ENCODE assay signal across 20 cellular contexts in the genomic region with DNA sequence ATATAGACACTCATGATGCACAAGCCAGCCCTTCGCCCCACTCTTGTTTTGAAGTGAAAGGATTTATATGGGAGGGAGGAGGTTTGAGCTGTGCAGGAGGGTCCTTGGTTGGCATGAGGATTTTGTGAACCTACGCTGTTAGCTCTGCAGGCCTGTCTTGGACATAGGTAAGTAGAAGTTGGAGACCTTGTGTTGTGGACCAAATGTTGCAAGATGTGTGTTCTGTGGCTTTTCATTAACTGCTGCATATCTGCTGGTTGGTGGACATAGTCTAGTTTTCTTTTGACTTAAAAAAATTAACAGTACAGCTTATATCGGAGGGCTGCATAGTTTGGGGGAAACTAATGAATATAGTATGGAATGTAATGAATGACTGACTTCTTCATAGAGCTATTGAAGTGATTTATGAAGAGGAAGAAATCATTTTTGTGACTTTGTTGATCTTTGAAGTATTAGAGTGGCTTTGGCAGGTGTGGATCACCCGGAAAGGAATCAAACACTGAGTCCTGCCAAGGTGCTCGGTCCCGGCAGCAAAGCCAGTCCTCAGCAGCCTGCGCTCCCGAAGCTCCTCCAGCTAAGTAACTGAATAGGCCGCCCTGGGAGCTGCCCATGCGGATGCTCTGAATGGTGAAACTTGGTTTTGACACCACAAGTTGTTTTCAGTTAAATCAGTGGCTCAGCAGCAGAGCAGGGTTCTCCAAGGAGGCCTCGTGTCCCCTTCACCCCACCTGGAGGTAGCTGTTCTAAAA. TPM values are rescaled to one million over a fixed set of nuclear protein-coding genes. Genes with fewer than 3 reads are reported as not detected.
A peak's percentile ranks its signal among the peaks of the same experiment; 100 is the strongest.
DNase-seq lines count a peak whose midpoint lies in the region; ATAC-seq and TF ChIP-seq lines count a peak whose summit lies in the region.
"Had no signal": no experiment of that assay in that cellular context is flagged by ENCODE, and none has a peak within 500 bp of the region (broad histone marks: within the 10 kb centered on the region; RNA-seq: fewer than 3 reads in every experiment).

No MANE protein-coding gene starts in this region.

- peaks cover 22% of the 10 kb centered on the region for H3K36me3 Mint-ChIP-seq in CD4-positive, CD25-positive, alpha-beta regulatory T cell
- peaks cover 8% of the 10 kb centered on the region for H3K36me3 Mint-ChIP-seq in activated B cell treated with CpG ODN at 0.5 μM for 24 hours (ENCODE audit: low read depth)

- no peak for DNase-seq in CD4-positive, CD25-positive, alpha-beta regulatory T cell
- DNase-seq in activated B cell treated with CpG ODN at 0.5 μM for 24 hours (no peak), left lobe of liver (ENCODE audit: low spot score) (peak; percentile 75), osteoblast (ENCODE audit: insufficient read length, low spot score, missing footprints) (peak; percentile 19), DMS153 (lab: John Stamatoyannopoulos, UW) (no peak), right cardiac atrium (no peak)
- DNase-seq: COR-L47, DMS 273 treated with DMSO at 0.1 percent for 48 hours, DND-41, GOT3, HCEC 1CT, Karpas-422, NCI-H1694, NCI-H2081, NCI-H2171 treated with DMSO at 0.1 percent for 48 hours, NCI-H524 treated with DMSO at 0.1 percent for 48 hours, NCI-H82, OCI-M1 had no signal

- TF ChIP-seq CTCF in activated B cell treated with CpG ODN at 0.5 μM for 24 hours (IDR thresholded peaks at IDR 0.05) (no peak), osteoblast (IDR thresholded peaks at IDR 0.05; ENCODE audit: extremely low read depth, low read depth, low read length) (no peak)

- POLR2A ChIA-PET in activated B cell treated with CpG ODN at 0.5 μM for 24 hours (lab: Charles Lee) = no interaction called here

- H3K27me3 Mint-ChIP-seq in CD4-positive, CD25-positive, alpha-beta regulatory T cell = no peaks in the 10 kb centered on the region
- H3K27me3 Mint-ChIP-seq in activated B cell treated with CpG ODN at 0.5 μM for 24 hours = no peaks in the 10 kb centered on the region

- no peak for ATAC-seq in CD4-positive, CD25-positive, alpha-beta regulatory T cell (ENCODE audit: low read depth in 2 of 2)
- no peak for ATAC-seq in activated B cell treated with CpG ODN at 0.5 μM for 24 hours (ENCODE audit: low read depth)
- ATAC-seq in left lobe of liver = peak; percentile 51
- no peak for ATAC-seq in right cardiac atrium
- no peak for ATAC-seq in HG03342 (IDR thresholded peaks at IDR 0.05; ENCODE audit: unreplicated experiment)

- no peaks in the 10 kb centered on the region for H4K20me1 ChIP-seq in osteoblast (ENCODE audit: insufficient read depth, low read length)

- H3K4me3 ChIP-seq in CD4-positive, CD25-positive, alpha-beta regulatory T cell (ENCODE audit: low read depth, low read length) = no peak overlapping the region
- H3K4me3 ChIP-seq in osteoblast (ENCODE audit: insufficient read depth, low read length) (no peak overlapping the region), right cardiac atrium (ENCODE audit: low read length) (no peak overlapping the region)

- peaks cover 18% of the 10 kb centered on the region for H3K4me1 ChIP-seq in CD4-positive, CD25-positive, alpha-beta regulatory T cell (ENCODE audit: control insufficient read depth, insufficient read depth, low read length, poor library complexity, severe bottlenecking)
- H3K4me1 ChIP-seq in osteoblast (ENCODE audit: insufficient read depth, low read length) (peaks cover 7% of the 10 kb centered on the region), right cardiac atrium (ENCODE audit: control insufficient read depth, insufficient read depth, low read length) (peaks cover 4% of the 10 kb centered on the region)

- peak overlapping the region in 1 of 3 donors; percentile 34 for H3K27ac Mint-ChIP-seq in CD4-positive, CD25-positive, alpha-beta regulatory T cell
- H3K27ac Mint-ChIP-seq in activated B cell treated with CpG ODN at 0.5 μM for 24 hours = peak overlapping the region; percentile 10

- CTCF ChIA-PET in activated B cell treated with CpG ODN at 0.5 μM for 24 hours (lab: Charles Lee) = no interaction called here

- H3K36me3 ChIP-seq in CD4-positive, CD25-positive, alpha-beta regulatory T cell (ENCODE audit: control insufficient read depth, insufficient read depth, low read length) = peaks cover 10% of the 10 kb centered on the region
- H3K36me3 ChIP-seq in osteoblast (ENCODE audit: insufficient read depth, low read length) = no peaks in the 10 kb centered on the region

- H2AFZ ChIP-seq in osteoblast (ENCODE audit: low read length) = no peak overlapping the region

- intact Hi-C loops in activated B cell treated with CpG ODN at 0.5 μM for 24 hours (cut with micrococcal nuclease) = loop anchor here (5.0 kb wide), 1 partner anchor 1408 kb away; no protein-coding TSS in a partner anchor
- intact Hi-C loops in right cardiac atrium (cut with DNase I) = no loop called here

- H3K4me3 Mint-ChIP-seq in CD4-positive, CD25-positive, alpha-beta regulatory T cell = peak overlapping the region in 3 of 4 donors; percentile 15 to 89 (median 73)
- no peak overlapping the region for H3K4me3 Mint-ChIP-seq in activated B cell treated with CpG ODN at 0.5 μM for 24 hours

- no peak overlapping the region for H3K27ac ChIP-seq in CD4-positive, CD25-positive, alpha-beta regulatory T cell (ENCODE audit: insufficient read depth, low read length, poor library complexity, severe bottlenecking)
- no peak overlapping the region for H3K27ac ChIP-seq in osteoblast (ENCODE audit: low read depth, low read length)
- H3K27ac ChIP-seq in right cardiac atrium (ENCODE audit: low read length) = no peak overlapping the region

- WGBS in right cardiac atrium = 78% methylated on average over 11 of the region's 11 CpGs

- no peaks in the 10 kb centered on the region for H3K27me3 ChIP-seq in CD4-positive, CD25-positive, alpha-beta regulatory T cell (ENCODE audit: control insufficient read depth, insufficient read depth, low read length)
- H3K27me3 ChIP-seq in osteoblast (ENCODE audit: insufficient read depth, low read length) (no peaks in the 10 kb centered on the region), right cardiac atrium (ENCODE audit: control insufficient read depth, insufficient read depth) (no peaks in the 10 kb centered on the region)

- H3K9me3 Mint-ChIP-seq in CD4-positive, CD25-positive, alpha-beta regulatory T cell = peaks cover 0 to 3% (median 0%) of the 10 kb centered on the region in 7 donors
- H3K9me3 Mint-ChIP-seq in activated B cell treated with CpG ODN at 0.5 μM for 24 hours = no peaks in the 10 kb centered on the region

- no peaks in the 10 kb centered on the region for H3K79me2 ChIP-seq in osteoblast (ENCODE audit: insufficient read depth, low read length)

- peaks cover 5 to 51% (median 11%) of the 10 kb centered on the region in 4 donors for H3K4me1 Mint-ChIP-seq in CD4-positive, CD25-positive, alpha-beta regulatory T cell
- peaks cover 45% of the 10 kb centered on the region for H3K4me1 Mint-ChIP-seq in activated B cell treated with CpG ODN at 0.5 μM for 24 hours

- no peak overlapping the region for H3K4me2 ChIP-seq in osteoblast (ENCODE audit: insufficient read depth, low read length)

- no peaks in the 10 kb centered on the region for H3K9me3 ChIP-seq in CD4-positive, CD25-positive, alpha-beta regulatory T cell (ENCODE audit: control insufficient read depth in 2 of 2, low read length in 2 of 2)
- H3K9me3 ChIP-seq in osteoblast (ENCODE audit: low read depth, low read length) = no peaks in the 10 kb centered on the region
- H3K9me3 ChIP-seq in right cardiac atrium (ENCODE audit: control insufficient read depth, low read length) = no peaks in the 10 kb centered on the region

RNA-seq across cellular contexts. Expression of a gene that starts 3.2 kb away (rescaled TPM):
- total RNA-seq in CD4-positive, CD25-positive, alpha-beta regulatory T cell = 18.7 TPM
- 10 to 100 TPM; 32.6 to 48.0 (median 35.6) TPM for polyA plus RNA-seq in CD4-positive, CD25-positive, alpha-beta regulatory T cell
- total RNA-seq in activated B cell treated with CpG ODN at 0.5 μM for 24 hours (22.5 and 25.8 TPM in 2 replicates), left lobe of liver (58.5 TPM), osteoblast (18.3 and 21.0 TPM in 2 replicates), right cardiac atrium (10 to 100 TPM; 11.3 to 18.2 (median 14.6) TPM)
- polyA plus RNA-seq in right cardiac atrium = 11.6 TPM
- total RNA-seq: M059J had no signal

Comparison
In these comparisons a context has a peak if more than half of its experiments do, and no peak if none do; other contexts are left out.
1. DNase-seq: peak in left lobe of liver (single experiment) and osteoblast (single experiment); none in CD4-positive, CD25-positive, alpha-beta regulatory T cell (0 of 3), activated B cell treated with CpG ODN at 0.5 μM for 24 hours (single experiment), DMS153 (single experiment) and right cardiac atrium (0 of 3).